ENCODE assay signal across 8 cellular contexts in genomic region chr7:114921636-114922150, GRCh38. TPM values are rescaled to one million over a fixed set of nuclear protein-coding genes. Genes with fewer than 3 reads are reported as not detected.
DNase-seq lines count a peak whose midpoint lies in the region; ATAC-seq, FAIRE-seq and TF ChIP-seq lines count a peak whose summit lies in the region.

A gene with protein sequence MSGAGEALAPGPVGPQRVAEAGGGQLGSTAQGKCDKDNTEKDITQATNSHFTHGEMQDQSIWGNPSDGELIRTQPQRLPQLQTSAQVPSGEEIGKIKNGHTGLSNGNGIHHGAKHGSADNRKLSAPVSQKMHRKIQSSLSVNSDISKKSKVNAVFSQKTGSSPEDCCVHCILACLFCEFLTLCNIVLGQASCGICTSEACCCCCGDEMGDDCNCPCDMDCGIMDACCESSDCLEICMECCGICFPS (plus strand): TSS chr7:114922094. CDS start chr7:114923034, 940 bp downstream.

- no peaks in the 10 kb centered on the region for H3K36me3 ChIP-seq in hepatocyte (replicated peaks; ENCODE audit: insufficient read depth, low read depth)

- FAIRE-seq in GM19239 (lab: Jason Lieb, UNC), result no peak

- H3K4me3 ChIP-seq in hepatocyte, result peak within 1 kb of the TSS; percentile 78

- no peaks in the 10 kb centered on the region for H3K27me3 ChIP-seq in hepatocyte

- H4K20me1 ChIP-seq in hepatocyte (ENCODE audit: insufficient read depth, poor library complexity, severe bottlenecking), result peaks cover 5% of the 10 kb centered on the region

- TF ChIP-seq CTCF in hepatocyte (IDR thresholded peaks at IDR 0.05; ENCODE audit: poor library complexity), result no peak

- intact Hi-C loops in sciatic nerve (cut with DNase I), result no loop called here

- WGBS in adipose tissue, 3 donors, result 20 to 33% (median 33%) methylated on average over 19 to 21 of the region's 21 CpGs
- 30% methylated on average over 16 of the region's 21 CpGs for WGBS in hepatocyte (ENCODE audit: low lambda C conversion rate, missing lambda C conversion rate)

- H3K4me1 ChIP-seq in hepatocyte (ENCODE audit: insufficient read depth), result no peaks in the 10 kb centered on the region

- H2AFZ ChIP-seq in hepatocyte, result peak within 1 kb of the TSS; percentile 97

- peak; percentile 23 for DNase-seq in AG08396 (ENCODE audit: low spot score)
- DNase-seq in NCI-H460 (ENCODE audit: extremely low read depth, low read depth), result no peak
- peak; percentile 10 for DNase-seq in hepatocyte (ENCODE audit: low spot score)
- DNase-seq in sciatic nerve (ENCODE audit: low spot score), result peak; percentile 63
- no peak for DNase-seq in GM19239 (ENCODE audit: insufficient read length, low spot score)
- no peak for DNase-seq in NOMO-1 treated with dmso at 0.1 percent for 144 hours (lab: John Stamatoyannopoulos, UW; ENCODE audit: unreplicated experiment)

- H3K4me2 ChIP-seq in hepatocyte, result peak within 1 kb of the TSS; percentile 75

- H3K27ac ChIP-seq in adipose tissue (ENCODE audit: low read depth, low read length) (peak within 1 kb of the TSS; percentile 30), hepatocyte (peak within 1 kb of the TSS; percentile 78)

- no peaks in the 10 kb centered on the region for H3K9me3 ChIP-seq in hepatocyte (ENCODE audit: low read depth)

- peaks cover 26% of the 10 kb centered on the region for H3K79me2 ChIP-seq in hepatocyte

- ATAC-seq in sciatic nerve (peak; percentile 52), GM18502 (IDR thresholded peaks at IDR 0.05; ENCODE audit: poor library complexity, unreplicated experiment) (no peak)

- no peaks in the 10 kb centered on the region for H3K9me2 ChIP-seq in hepatocyte (replicated peaks; ENCODE audit: insufficient read depth)

RNA-seq across cellular contexts. Expression of the gene that starts here (rescaled TPM):
- 15.5 and 17.8 TPM in 2 replicates for total RNA-seq in NCI-H460 (2014; rRNA removed; shearing (Covaris generic))
- 8.0 and 8.4 TPM in 2 replicates for polyA plus RNA-seq in NCI-H460 (2014; cell fraction: nucleus; rRNA removed)
- polyA plus RNA-seq in adipose tissue (10 to 100 TPM in 2 of 3 donors, 1 to 10 TPM in 1; 3.2 to 53.7 (median 27.9) TPM), hepatocyte (7.6 and 10.6 TPM in 2 replicates)
- total RNA-seq in hepatocyte (14.5 and 18.5 TPM in 2 replicates), sciatic nerve (60.7 TPM)

Comparison
In these comparisons a context has a peak if more than half of its experiments do, and no peak if none do; other contexts are left out.
1. DNase-seq: peak in AG08396 (single experiment), hepatocyte (single experiment) and sciatic nerve (single experiment); none in NCI-H460 (single experiment), GM19239 (single experiment) and NOMO-1 treated with dmso at 0.1 percent for 144 hours (single experiment).